ENCODE assay signal across 8 cellular contexts in genomic region chr12:46342562-46343033, GRCh38. TPM values are rescaled to one million over a fixed set of nuclear protein-coding genes. Genes with fewer than 3 reads are reported as not detected.
DNase-seq lines count a peak whose midpoint lies in the region; ATAC-seq and TF ChIP-seq lines count a peak whose summit lies in the region.

No MANE protein-coding gene starts in this region.

- peaks cover 13% of the 10 kb centered on the region for H3K27me3 Mint-ChIP-seq in activated CD8-positive, alpha-beta memory T cell treated with anti-CD3 and anti-CD28 coated beads, Interleukin-2, amount 10 ng/mL, durations not matched to agents 7 days and 5 days

- no peaks in the 10 kb centered on the region for H3K9me3 Mint-ChIP-seq in activated CD8-positive, alpha-beta memory T cell treated with anti-CD3 and anti-CD28 coated beads, Interleukin-2, amount 10 ng/mL, durations not matched to agents 7 days and 5 days (ENCODE audit: low read depth)

- peak overlapping the region; percentile 32 to 51 for H3K27ac ChIP-seq in ascending aorta
- peak overlapping the region; percentile 8 to 49 for H3K27ac ChIP-seq in tibial artery

- no peak for DNase-seq in activated CD8-positive, alpha-beta memory T cell treated with anti-CD3 and anti-CD28 coated beads, Interleukin-2, amount 10 ng/mL, durations not matched to agents 7 days and 5 days
- DNase-seq in activated CD8-positive, alpha-beta memory T cell treated with anti-CD3 and anti-CD28 coated beads, Interleukin-2, amount 50 U/mL, for 48 hours, result no peak
- DNase-seq in NCI-H1092 (lab: John Stamatoyannopoulos, UW) (peak; percentile 3), ascending aorta (ENCODE audit: low spot score in 2 of 2) (peak in 1 of 2 donors; percentile 64), islet precursor cell (peak; percentile 76), tibial artery (peak in 1 of 2 donors; percentile 63), omental fat pad (ENCODE audit: low spot score) (no peak)

- H3K36me3 ChIP-seq in ascending aorta (no peaks in the 10 kb centered on the region), tibial artery (no peaks in the 10 kb centered on the region)

- TF ChIP-seq CTCF in ascending aorta (IDR thresholded peaks at IDR 0.05), result peak; percentile 34 to 65 (median 59)
- TF ChIP-seq CTCF in tibial artery (IDR thresholded peaks at IDR 0.05), result peak; percentile 48 to 57
- no peak for TF ChIP-seq CTCF in omental fat pad (IDR thresholded peaks at IDR 0.05)

- H3K36me3 Mint-ChIP-seq in activated CD8-positive, alpha-beta memory T cell treated with anti-CD3 and anti-CD28 coated beads, Interleukin-2, amount 10 ng/mL, durations not matched to agents 7 days and 5 days, result peaks cover 3% of the 10 kb centered on the region

- peak; percentile 66 for ATAC-seq in activated CD8-positive, alpha-beta memory T cell treated with anti-CD3 and anti-CD28 coated beads, Interleukin-2, amount 10 ng/mL, durations not matched to agents 7 days and 5 days
- ATAC-seq in HG02870 (IDR thresholded peaks at IDR 0.05; ENCODE audit: unreplicated experiment) (no peak), omental fat pad (ENCODE audit: low FRiP score) (no peak)

- H3K4me1 Mint-ChIP-seq in activated CD8-positive, alpha-beta memory T cell treated with anti-CD3 and anti-CD28 coated beads, Interleukin-2, amount 10 ng/mL, durations not matched to agents 7 days and 5 days, result peaks cover 5% of the 10 kb centered on the region

- CTCF ChIA-PET in activated CD8-positive, alpha-beta memory T cell treated with anti-CD3 and anti-CD28 coated beads, Interleukin-2, amount 10 ng/mL, durations not matched to agents 7 days and 5 days (lab: Charles Lee), result interaction anchor here (1.6 kb wide), 1 partner anchor 319 kb away, joined by 4 read pairs; no protein-coding TSS in a partner anchor

- no peak overlapping the region for H3K27ac Mint-ChIP-seq in activated CD8-positive, alpha-beta memory T cell treated with anti-CD3 and anti-CD28 coated beads, Interleukin-2, amount 10 ng/mL, durations not matched to agents 7 days and 5 days

- H3K4me1 ChIP-seq in ascending aorta, result peaks cover 5% of the 10 kb centered on the region in 2 donors
- peaks cover 0 to 17% (median 9%) of the 10 kb centered on the region in 4 donors for H3K4me1 ChIP-seq in tibial artery

- intact Hi-C loops in ascending aorta (cut with DNase I) (loop anchor here (2.0 kb wide), 1 partner anchor 592 kb away; no protein-coding TSS in a partner anchor), tibial artery (cut with DNase I; ENCODE audit: low total_unique reads) (no loop called here)

- no peaks in the 10 kb centered on the region for H3K27me3 ChIP-seq in ascending aorta
- no peaks in the 10 kb centered on the region for H3K27me3 ChIP-seq in tibial artery

- H3K9me3 ChIP-seq in ascending aorta (no peaks in the 10 kb centered on the region), tibial artery (no peaks in the 10 kb centered on the region)

- no peak overlapping the region for H3K4me3 Mint-ChIP-seq in activated CD8-positive, alpha-beta memory T cell treated with anti-CD3 and anti-CD28 coated beads, Interleukin-2, amount 10 ng/mL, durations not matched to agents 7 days and 5 days

- H3K4me3 ChIP-seq in ascending aorta (no peak overlapping the region), tibial artery (no peak overlapping the region)

RNA-seq across cellular contexts. Expression of gene SLC38A2, which starts 30.0 kb away (rescaled TPM):
- total RNA-seq in activated CD8-positive, alpha-beta memory T cell treated with anti-CD3 and anti-CD28 coated beads, Interleukin-2, amount 10 ng/mL, durations not matched to agents 7 days and 5 days, result 100 to 1,000 TPM; 168 to 258 TPM
- total RNA-seq in ascending aorta (384 TPM), omental fat pad (100 to 1,000 TPM; 379 to 669 (median 479) TPM)

Comparison
In these comparisons a context has a peak if more than half of its experiments do, and no peak if none do; other contexts are left out.
1. DNase-seq: peak in NCI-H1092 (single experiment) and islet precursor cell (single experiment); none in activated CD8-positive, alpha-beta memory T cell treated with anti-CD3 and anti-CD28 coated beads, Interleukin-2, amount 10 ng/mL, durations not matched to agents 7 days and 5 days (single experiment), activated CD8-positive, alpha-beta memory T cell treated with anti-CD3 and anti-CD28 coated beads, Interleukin-2, amount 50 U/mL, for 48 hours (single experiment) and omental fat pad (single experiment).
2. CTCF ChIP-seq: peak in ascending aorta (3 of 3) and tibial artery (2 of 2); none in omental fat pad (0 of 3).